Comparison of ENCODE assay signal across 30 cellular contexts in genomic region chr19:12865746-12866415, GRCh38. TPM values are rescaled to one million over a fixed set of nuclear protein-coding genes. Genes with fewer than 3 reads are reported as not detected.
DNase-seq lines count a peak whose midpoint lies in the region; ATAC-seq, FAIRE-seq and TF ChIP-seq lines count a peak whose summit lies in the region.
"Had no signal": no experiment of that assay in that cellular context is flagged by ENCODE, and none has a peak within 500 bp of the region (broad histone marks: within the 10 kb centered on the region; RNA-seq: fewer than 3 reads in every experiment).

No MANE protein-coding gene starts in this region.

- peak overlapping the region; percentile 35; the same call in 1 of the 2 replicates for H3K9ac ChIP-seq in ES-I3 (ENCODE audit: low read depth, low read length)
- no peak overlapping the region for H3K9ac ChIP-seq in PC-3 (ENCODE audit: low read length)
- H3K9ac ChIP-seq: GM23248 had no signal

- intact Hi-C loops in sciatic nerve (cut with DNase I) = no loop called here
- intact Hi-C loops in PC-3 (cut with micrococcal nuclease) = no loop called here

- peak overlapping the region; percentile 64 for H3K4me3 Mint-ChIP-seq in T-helper 17 cell
- peak overlapping the region; percentile 41 for H3K4me3 Mint-ChIP-seq in neural crest cell
- H3K4me3 Mint-ChIP-seq: activated CD8-positive, alpha-beta T cell treated with anti-CD3 and anti-CD28 coated beads for 36 hours had no signal

- peaks cover 13% of the 10 kb centered on the region for H3K27me3 Mint-ChIP-seq in T-helper 17 cell
- no peaks in the 10 kb centered on the region for H3K27me3 Mint-ChIP-seq in neural crest cell (ENCODE audit: low read depth)
- H3K27me3 Mint-ChIP-seq: activated CD8-positive, alpha-beta T cell treated with anti-CD3 and anti-CD28 coated beads for 36 hours had no signal

- H3K36me3 ChIP-seq in ES-I3 (ENCODE audit: insufficient read depth, low read length) (no peaks in the 10 kb centered on the region), PC-3 (ENCODE audit: low read depth, low read length) (no peaks in the 10 kb centered on the region)
- H3K36me3 ChIP-seq: SJSA1 had no signal

- FAIRE-seq in urothelium cell line (lab: Jason Lieb, UNC) = no peak
- FAIRE-seq: GM12892, TTC549 had no signal

- H4K20me1 ChIP-seq in PC-3 (ENCODE audit: low read length) = no peaks in the 10 kb centered on the region

- H3K4me1 Mint-ChIP-seq in T-helper 17 cell = peaks cover 5% of the 10 kb centered on the region
- H3K4me1 Mint-ChIP-seq in neural crest cell = peaks cover 9% of the 10 kb centered on the region

- H3K79me2 ChIP-seq in PC-3 (ENCODE audit: low read length) = no peaks in the 10 kb centered on the region

- H2AFZ ChIP-seq in PC-3 (ENCODE audit: low read length) = no peak overlapping the region
- H2AFZ ChIP-seq: GM23248 had no signal

- BruUV-seq in PC-3 (replicated peaks; lab: Mats Ljungman, UMichigan) = no TSS peak

- no peaks in the 10 kb centered on the region for H3F3A ChIP-seq in PC-3 (ENCODE audit: low read length, unreplicated experiment)

- H3K9me3 ChIP-seq in ES-I3 (ENCODE audit: control insufficient read depth, insufficient read depth, low read length) (no peaks in the 10 kb centered on the region), T-helper 17 cell (ENCODE audit: control insufficient read depth, low read length, poor library complexity, severe bottlenecking) (no peaks in the 10 kb centered on the region), PC-3 (ENCODE audit: low read length) (no peaks in the 10 kb centered on the region)
- H3K9me3 ChIP-seq: SJSA1 had no signal

- no peak for ATAC-seq in T-helper 17 cell
- ATAC-seq in sciatic nerve = no peak
- ATAC-seq in HG03039 (IDR thresholded peaks at IDR 0.05; ENCODE audit: unreplicated experiment) = no peak
- ATAC-seq in PC-3 = no peak
- ATAC-seq: activated CD8-positive, alpha-beta T cell treated with anti-CD3 and anti-CD28 coated beads for 36 hours; T-cell had no signal

- H3K4me1 ChIP-seq in ES-I3 (ENCODE audit: insufficient read depth, low read length) (peaks cover 7% of the 10 kb centered on the region; the same call in 1 of the 2 replicates), PC-3 (ENCODE audit: insufficient read depth, low read length) (no peaks in the 10 kb centered on the region)
- H3K4me1 ChIP-seq: SJSA1 had no signal

- no peaks in the 10 kb centered on the region for H3K9me2 ChIP-seq in PC-3 (replicated peaks; ENCODE audit: low read length)

- TF ChIP-seq CTCF in neural crest cell (conservative IDR thresholded peaks at IDR 0.05) (no peak), PC-3 (conservative IDR thresholded peaks at IDR 0.05; ENCODE audit: low read depth, low read length) (no peak)

- H3K4me2 ChIP-seq in PC-3 (ENCODE audit: low read length) = no peak overlapping the region

- CTCF ChIA-PET in PC-3 (lab: Charles Lee) = no interaction called here

- no peak overlapping the region for H3K27ac Mint-ChIP-seq in T-helper 17 cell
- H3K27ac Mint-ChIP-seq in neural crest cell (ENCODE audit: unreplicated experiment) = no peak overlapping the region
- H3K27ac Mint-ChIP-seq: activated CD8-positive, alpha-beta T cell treated with anti-CD3 and anti-CD28 coated beads for 36 hours; T-cell had no signal

- no peak overlapping the region for H3K27ac ChIP-seq in PC-3 (ENCODE audit: low read length)
- H3K27ac ChIP-seq: GM23248, SJSA1 had no signal

- DNase-seq in T-helper 17 cell (no peak), iPS-NIHi7 (ENCODE audit: extremely low spot score) (peak; percentile 38), neural crest cell (ENCODE audit: low read depth, low spot score) (no peak), sciatic nerve (ENCODE audit: low spot score) (no peak), urothelium cell line (ENCODE audit: low spot score) (no peak), PC-3 (no peak)
- DNase-seq: activated CD4-positive, alpha-beta T cell treated with anti-CD3 and anti-CD28 coated beads for 1 hour; activated CD8-positive, alpha-beta T cell treated with anti-CD3 and anti-CD28 coated beads for 36 hours; activated effector memory CD4-positive, alpha-beta T cell treated with Interleukin-2 at 50 U/mL for 16 hours; dorsolateral prefrontal cortex; GM23248; KBM-7; MM.1S; NCI-H1417; NCI-H2081 treated with DMSO at 0.1 percent for 48 hours; NCI-H345; NCI-H82; nucleus accumbens; stimulated activated naive CD4-positive, alpha-beta T cell treated with Interleukin-2 at 50 U/mL for 16 hours; T-cell had no signal

- H3K36me3 Mint-ChIP-seq in T-helper 17 cell (ENCODE audit: low read depth) = no peaks in the 10 kb centered on the region
- H3K36me3 Mint-ChIP-seq in neural crest cell (ENCODE audit: low read depth) = peaks cover 3% of the 10 kb centered on the region
- H3K36me3 Mint-ChIP-seq: T-cell had no signal

- H3K27me3 ChIP-seq in PC-3 (ENCODE audit: low read length) = no peaks in the 10 kb centered on the region
- H3K27me3 ChIP-seq: dorsolateral prefrontal cortex, SJSA1 had no signal

- H3K4me3 ChIP-seq in PC-3 (ENCODE audit: low read length) = no peak overlapping the region
- H3K4me3 ChIP-seq: dorsolateral prefrontal cortex, GM23248, SJSA1 had no signal

- no peaks in the 10 kb centered on the region for H3K9me3 Mint-ChIP-seq in neural crest cell
- H3K9me3 Mint-ChIP-seq: activated CD8-positive, alpha-beta T cell treated with anti-CD3 and anti-CD28 coated beads for 36 hours; T-cell had no signal

- POLR2A ChIA-PET in PC-3 (lab: Charles Lee; ENCODE audit: unreplicated experiment) = no interaction called here

RNA-seq across cellular contexts. Expression of gene DNASE2, which starts 15.4 kb away (rescaled TPM):
- 10 to 100 TPM; 17.8 to 19.8 TPM for total RNA-seq in T-helper 17 cell
- 8.6 and 11.2 TPM in 2 replicates for total RNA-seq in neural crest cell
- total RNA-seq in sciatic nerve = 26.7 TPM
- total RNA-seq in PC-3 (2014; rRNA removed) = 47.1 and 48.0 TPM in 2 replicates

RNA-seq across cellular contexts. Expression of gene KLF1, which starts 21.1 kb away (rescaled TPM):
- total RNA-seq in T-helper 17 cell (not detected), neural crest cell (0.18 TPM in 1 of 2 replicates, not detected in the other), sciatic nerve (1.1 TPM), PC-3 (2014; rRNA removed) (not detected in 2 replicates)
- total RNA-seq: kidney epithelial cell, mononuclear cell, RPMI7951, SJSA1 had no signal

RNA-seq across cellular contexts. Expression of gene GCDH, which starts 25.1 kb away (rescaled TPM):
- 10 to 100 TPM; 34.0 to 36.2 TPM for total RNA-seq in T-helper 17 cell
- total RNA-seq in neural crest cell = 46.7 and 48.3 TPM in 2 replicates
- total RNA-seq in sciatic nerve = 24.4 TPM
- 37.4 and 38.6 TPM in 2 replicates for total RNA-seq in PC-3 (2014; rRNA removed)

RNA-seq across cellular contexts. Expression of gene MAST1, which starts 27.6 kb away (rescaled TPM):
- 1 to 10 TPM; 1.5 to 4.1 TPM for total RNA-seq in T-helper 17 cell
- 16.7 and 17.7 TPM in 2 replicates for total RNA-seq in neural crest cell
- total RNA-seq in sciatic nerve = 0.31 TPM
- total RNA-seq in PC-3 (2014; rRNA removed) = 7.7 and 11.2 TPM in 2 replicates
- total RNA-seq: GM23248, SJSA1, skeletal muscle tissue had no signal

RNA-seq across cellular contexts. Expression of gene RTBDN, which starts 31.5 kb away (rescaled TPM):
- not detected for total RNA-seq in T-helper 17 cell
- 0.36 TPM in 1 of 2 replicates, not detected in the other for total RNA-seq in neural crest cell
- not detected for total RNA-seq in sciatic nerve
- total RNA-seq in PC-3 (2014; rRNA removed) = 0.81 and 3.7 TPM in 2 replicates
- total RNA-seq: activated CD8-positive, alpha-beta T cell treated with anti-CD3 and anti-CD28 coated beads for 36 hours; GM23248; lower leg skin; RPMI7951; SJSA1; skeletal muscle tissue; T-cell had no signal
